ENCODE assay signal across 11 cellular contexts in genomic region chr19:13979224-13979623, GRCh38. TPM values are rescaled to one million over a fixed set of nuclear protein-coding genes. Genes with fewer than 3 reads are reported as not detected.
A peak's percentile ranks its signal among the peaks of the same experiment; 100 is the strongest.
DNase-seq lines count a peak whose midpoint lies in the region; FAIRE-seq and TF ChIP-seq lines count a peak whose summit lies in the region.
"Had no signal": no experiment of that assay in that cellular context is flagged by ENCODE, and none has a peak within 500 bp of the region (broad histone marks: within the 10 kb centered on the region; RNA-seq: fewer than 3 reads in every experiment).

No MANE protein-coding gene starts in this region.

- H3K4me2 ChIP-seq in OCI-LY7 (ENCODE audit: low read length): peak overlapping the region; percentile 22

- H3K9me3 ChIP-seq in A673 (ENCODE audit: low read depth, low read length, poor library complexity, severe bottlenecking) (no peaks in the 10 kb centered on the region), OCI-LY7 (ENCODE audit: low read length) (no peaks in the 10 kb centered on the region), cardiac muscle cell (ENCODE audit: low read depth) (no peaks in the 10 kb centered on the region)
- H3K9me3 ChIP-seq: SJSA1 had no signal

- H3K36me3 ChIP-seq in A673 (ENCODE audit: insufficient read depth, low read length, poor library complexity, severe bottlenecking): no peaks in the 10 kb centered on the region
- peaks cover 35% of the 10 kb centered on the region for H3K36me3 ChIP-seq in OCI-LY7 (ENCODE audit: insufficient read depth, low read length)
- no peaks in the 10 kb centered on the region for H3K36me3 ChIP-seq in cardiac muscle cell

- H3K79me2 ChIP-seq in OCI-LY7 (ENCODE audit: insufficient read depth, low read depth, low read length): no peaks in the 10 kb centered on the region

- H3K4me3 ChIP-seq in A673 (ENCODE audit: low read depth, low read length, poor library complexity, severe bottlenecking) (peak overlapping the region; percentile 43), OCI-LY7 (ENCODE audit: low read depth, low read length, poor library complexity, severe bottlenecking) (no peak overlapping the region), cardiac muscle cell (peak overlapping the region; percentile 28)
- H3K4me3 ChIP-seq: SJSA1 had no signal

- H3K27me3 ChIP-seq in A673 (replicated peaks; ENCODE audit: insufficient read depth, low read depth, low read length, poor library complexity): no peaks in the 10 kb centered on the region
- no peaks in the 10 kb centered on the region for H3K27me3 ChIP-seq in cardiac muscle cell
- H3K27me3 ChIP-seq: SJSA1 had no signal

- H4K20me1 ChIP-seq in OCI-LY7 (ENCODE audit: insufficient read depth, low read length): no peaks in the 10 kb centered on the region

- no peaks in the 10 kb centered on the region for H3K9me3 Mint-ChIP-seq in neural crest cell
- H3K9me3 Mint-ChIP-seq: activated T-helper 1 cell treated with anti-CD3 and anti-CD28 coated beads, Interleukin-12 subunit alpha, Interleukin-12 subunit beta, Interleukin-2, Interleukin-4 antibody, amounts not matched to agents 30 ng/mL and 10 ng/mL and 1 ng/mL, durations not matched to agents 14 hours and 24 hours and 36 hours had no signal

- POLR2A ChIA-PET in A673 (lab: Charles Lee; ENCODE audit: low non-redundant PET): interaction anchor here (0.5 kb wide), 1 partner anchor 25 kb away, joined by 8 read pairs; no protein-coding TSS in a partner anchor
- POLR2A ChIA-PET in OCI-LY7 (lab: Charles Lee): no interaction called here

- H3K9me2 ChIP-seq in OCI-LY7 (ENCODE audit: insufficient read depth, low read length): no peaks in the 10 kb centered on the region

- intact Hi-C loops in A673 (cut with micrococcal nuclease; ENCODE audit: unreplicated experiment) (no loop called here), OCI-LY7 (cut with micrococcal nuclease; ENCODE audit: unreplicated experiment) (no loop called here), posterior vena cava (cut with DNase I) (no loop called here)

- DNase-seq in A673 (ENCODE audit: low spot score) (no peak), OCI-LY7 (ENCODE audit: low spot score) (no peak), cardiac muscle cell (ENCODE audit: low read depth in 1 of 2, low spot score in 1 of 2) (peak in 1 of 2 donors; percentile 20), neural crest cell (ENCODE audit: low read depth, low spot score) (no peak), HTR-8/SVneo (ENCODE audit: insufficient read length, low spot score) (no peak), posterior vena cava (ENCODE audit: low spot score) (no peak), T1000 (lab: John Stamatoyannopoulos, UW) (no peak)
- DNase-seq in activated CD4-positive, alpha-beta T cell treated with anti-CD3 and anti-CD28 coated beads for 1 hour: no peak

- no peak overlapping the region for H2AFZ ChIP-seq in OCI-LY7 (ENCODE audit: low read length)

- peak overlapping the region; percentile 71 for H3K27ac ChIP-seq in A673 (ENCODE audit: low read depth, low read length, poor library complexity, severe bottlenecking)
- no peak overlapping the region for H3K27ac ChIP-seq in OCI-LY7 (ENCODE audit: low read depth, low read length, poor library complexity, severe bottlenecking)
- H3K27ac ChIP-seq in cardiac muscle cell: no peak overlapping the region
- H3K27ac ChIP-seq: SJSA1 had no signal

- no peak overlapping the region for H3K27ac Mint-ChIP-seq in neural crest cell (ENCODE audit: unreplicated experiment)
- H3K27ac Mint-ChIP-seq: activated T-helper 1 cell treated with anti-CD3 and anti-CD28 coated beads, Interleukin-12 subunit alpha, Interleukin-12 subunit beta, Interleukin-2, Interleukin-4 antibody, amounts not matched to agents 30 ng/mL and 10 ng/mL and 1 ng/mL, durations not matched to agents 14 hours and 24 hours and 36 hours had no signal

- peaks cover 9% of the 10 kb centered on the region for H3K4me1 Mint-ChIP-seq in neural crest cell

- CTCF ChIA-PET in A673 (lab: Charles Lee): interaction anchor here (1.0 kb wide), 1 partner anchor 24 kb away, joined by 4 read pairs; no protein-coding TSS in a partner anchor
- CTCF ChIA-PET in OCI-LY7 (lab: Charles Lee; ENCODE audit: unreplicated experiment): no interaction called here

- FAIRE-seq in HTR-8/SVneo (lab: Jason Lieb, UNC): no peak
- FAIRE-seq: GM18507 had no signal

- H3K4me3 Mint-ChIP-seq in neural crest cell: peak overlapping the region; percentile 44
- H3K4me3 Mint-ChIP-seq: activated T-helper 1 cell treated with anti-CD3 and anti-CD28 coated beads, Interleukin-12 subunit alpha, Interleukin-12 subunit beta, Interleukin-2, Interleukin-4 antibody, amounts not matched to agents 30 ng/mL and 10 ng/mL and 1 ng/mL, durations not matched to agents 14 hours and 24 hours and 36 hours had no signal

- no peak for TF ChIP-seq CTCF in A673 (conservative IDR thresholded peaks at IDR 0.05; ENCODE audit: low read depth, low read length)
- TF ChIP-seq CTCF in OCI-LY7 (conservative IDR thresholded peaks at IDR 0.05; ENCODE audit: low read length): no peak
- no peak for TF ChIP-seq CTCF in cardiac muscle cell (IDR thresholded peaks at IDR 0.05; ENCODE audit: low read depth, low read length)
- no peak for TF ChIP-seq CTCF in neural crest cell (conservative IDR thresholded peaks at IDR 0.05)

- BruUV-seq in A673 (replicated peaks; lab: Mats Ljungman, UMichigan) (no TSS peak), OCI-LY7 (replicated peaks; lab: Mats Ljungman, UMichigan) (no TSS peak)

- no peaks in the 10 kb centered on the region for H3K27me3 Mint-ChIP-seq in neural crest cell (ENCODE audit: low read depth)

- peaks cover 22% of the 10 kb centered on the region for H3K4me1 ChIP-seq in A673 (ENCODE audit: insufficient read depth, low read length, poor library complexity, severe bottlenecking)
- peaks cover 53% of the 10 kb centered on the region for H3K4me1 ChIP-seq in OCI-LY7 (ENCODE audit: insufficient read depth, low read length, poor library complexity, severe bottlenecking)
- peaks cover 7% of the 10 kb centered on the region for H3K4me1 ChIP-seq in cardiac muscle cell (ENCODE audit: low read depth)
- H3K4me1 ChIP-seq: SJSA1 had no signal

- H3K36me3 Mint-ChIP-seq in neural crest cell (ENCODE audit: low read depth): peaks cover 2% of the 10 kb centered on the region

RNA-seq across cellular contexts. Expression of gene RFX1, which starts 26.9 kb away (rescaled TPM):
- 19.5 and 23.1 TPM in 2 replicates for total RNA-seq in A673 (2021)
- 3.5 and 4.4 TPM in 2 replicates for total RNA-seq in OCI-LY7 (2014; rRNA removed; shearing (Covaris generic))
- 13.8 and 17.4 TPM in 2 replicates for total RNA-seq in OCI-LY7 (2022)
- 8.9 TPM in 2 replicates for total RNA-seq in cardiac muscle cell
- polyA plus RNA-seq in cardiac muscle cell: 2.7 and 3.3 TPM in 2 replicates
- 17.6 and 19.9 TPM in 2 replicates for total RNA-seq in neural crest cell
- total RNA-seq in posterior vena cava: 1 to 10 TPM; 7.5 to 7.8 TPM

RNA-seq across cellular contexts. Expression of gene DCAF15, which starts 26.9 kb away (rescaled TPM):
- total RNA-seq in A673 (2021) (62.4 and 65.4 TPM in 2 replicates), OCI-LY7 (2022) (86.2 and 97.3 TPM in 2 replicates), cardiac muscle cell (44.6 and 48.1 TPM in 2 replicates), neural crest cell (83.5 and 85.6 TPM in 2 replicates), posterior vena cava (10 to 100 TPM; 18.8 to 21.0 TPM)
- 61.0 and 71.3 TPM in 2 replicates for total RNA-seq in OCI-LY7 (2014; rRNA removed; shearing (Covaris generic))
- 33.3 and 34.0 TPM in 2 replicates for polyA plus RNA-seq in cardiac muscle cell

RNA-seq across cellular contexts. Expression of gene PODNL1, which starts 41.0 kb away (rescaled TPM):
- total RNA-seq in A673 (2021): not detected in 2 replicates
- total RNA-seq in OCI-LY7 (2014; rRNA removed; shearing (Covaris generic)): 0.16 TPM in 1 of 2 replicates, not detected in the other
- 0.20 TPM in 1 of 2 replicates, not detected in the other for total RNA-seq in OCI-LY7 (2022)
- 0.24 and 0.67 TPM in 2 replicates for total RNA-seq in cardiac muscle cell
- not detected in 2 replicates for polyA plus RNA-seq in cardiac muscle cell
- 0.14 and 0.42 TPM in 2 replicates for total RNA-seq in neural crest cell
- 1 to 10 TPM; 2.4 to 8.7 TPM for total RNA-seq in posterior vena cava
- total RNA-seq: activated T-helper 1 cell treated with anti-CD3 and anti-CD28 coated beads, Interleukin-12 subunit alpha, Interleukin-12 subunit beta, Interleukin-2, Interleukin-4 antibody, amounts not matched to agents 30 ng/mL and 10 ng/mL and 1 ng/mL, durations not matched to agents 14 hours and 24 hours and 36 hours had no signal

RNA-seq across cellular contexts. Expression of gene RLN3, which starts 48.7 kb away (rescaled TPM):
- total RNA-seq in A673 (2021) (not detected in 2 replicates), OCI-LY7 (2022) (not detected in 2 replicates), cardiac muscle cell (not detected in 2 replicates), neural crest cell (not detected in 2 replicates), posterior vena cava (not detected)
- total RNA-seq in OCI-LY7 (2014; rRNA removed; shearing (Covaris generic)): not detected in 2 replicates
- polyA plus RNA-seq in cardiac muscle cell: 0.44 TPM in 1 of 2 replicates, not detected in the other
- total RNA-seq: activated T-helper 1 cell treated with anti-CD3 and anti-CD28 coated beads, Interleukin-12 subunit alpha, Interleukin-12 subunit beta, Interleukin-2, Interleukin-4 antibody, amounts not matched to agents 30 ng/mL and 10 ng/mL and 1 ng/mL, durations not matched to agents 14 hours and 24 hours and 36 hours; SJSA1 had no signal

RNA-seq across cellular contexts. Expression of gene IL27RA, which starts 52.3 kb away (rescaled TPM):
- 5.4 and 6.0 TPM in 2 replicates for total RNA-seq in A673 (2021)
- total RNA-seq in OCI-LY7 (2014; rRNA removed; shearing (Covaris generic)): 5.2 and 6.7 TPM in 2 replicates
- 6.0 and 9.0 TPM in 2 replicates for total RNA-seq in OCI-LY7 (2022)
- 4.6 and 7.1 TPM in 2 replicates for total RNA-seq in cardiac muscle cell
- 4.3 and 17.1 TPM in 2 replicates for polyA plus RNA-seq in cardiac muscle cell
- 4.8 and 5.0 TPM in 2 replicates for total RNA-seq in neural crest cell
- 1 to 10 TPM; 3.6 to 5.3 TPM for total RNA-seq in posterior vena cava
